8 cellular contexts compared by ENCODE assay signal in genomic region chr1:110338200-110339039, GRCh38. TPM values are rescaled to one million over a fixed set of nuclear protein-coding genes. Genes with fewer than 3 reads are reported as not detected.
DNase-seq lines count a peak whose midpoint lies in the region; ATAC-seq and TF ChIP-seq lines count a peak whose summit lies in the region.

No MANE protein-coding gene starts in this region.

- intact Hi-C loops in adrenal gland (cut with DNase I) (no loop called here), vagina (cut with DNase I) (no loop called here)

- in situ Hi-C loops in GM13976 (cut with MboI; ENCODE audit: low sequenced_read_pairs, unreplicated experiment): no loop called here

- H3K27me3 ChIP-seq in adrenal gland (no peaks in the 10 kb centered on the region), right atrium auricular region (no peaks in the 10 kb centered on the region), vagina (no peaks in the 10 kb centered on the region)

- peak overlapping the region; percentile 46 to 73 (median 64) for H3K4me3 ChIP-seq in adrenal gland
- peak overlapping the region; percentile 63 to 97 for H3K4me3 ChIP-seq in right atrium auricular region
- H3K4me3 ChIP-seq in vagina: peak overlapping the region; percentile 67 to 84

- peaks cover 35 to 49% of the 10 kb centered on the region in 2 donors for H3K4me1 ChIP-seq in adrenal gland (replicated peaks in 1 of 2)
- peaks cover 0 to 52% of the 10 kb centered on the region in 2 donors for H3K4me1 ChIP-seq in right atrium auricular region
- peaks cover 48% of the 10 kb centered on the region for H3K4me1 ChIP-seq in vagina

- TF ChIP-seq CTCF in GM13976 (IDR thresholded peaks at IDR 0.05; ENCODE audit: borderline replicate concordance, control extremely low read depth, extremely low read depth, insufficient read depth, missing control alignments) (peak; percentile 52), adrenal gland (IDR thresholded peaks at IDR 0.05) (peak; percentile 40 to 88 (median 70)), right atrium auricular region (IDR thresholded peaks at IDR 0.05) (peak; percentile 37 to 67), vagina (IDR thresholded peaks at IDR 0.05) (peak in 2 of 3 experiments; percentile 61 to 66)

- ATAC-seq in HG02840 (IDR thresholded peaks at IDR 0.05; ENCODE audit: low FRiP score, unreplicated experiment): peak; percentile 66

- TF ChIP-seq POLR2A in adrenal gland (IDR thresholded peaks at IDR 0.05): peak; percentile 51 to 91
- TF ChIP-seq POLR2A in vagina (IDR thresholded peaks at IDR 0.05): peak; percentile 23 to 42

- peak; percentile 92 for DNase-seq in GM13976 (ENCODE audit: low spot score)
- peak; percentile 100 for DNase-seq in NCI-H1436 (lab: John Stamatoyannopoulos, UW)
- DNase-seq in SW 1271 (lab: John Stamatoyannopoulos, UW): peak; percentile 99 to 100
- peak; percentile 95 to 99 (median 97) for DNase-seq in adrenal gland
- DNase-seq in right atrium auricular region (ENCODE audit: low spot score): peak; percentile 89
- DNase-seq in pulmonary artery endothelial cell (ENCODE audit: low read depth, low spot score): peak; percentile 100
- DNase-seq in vagina (ENCODE audit: extremely low spot score in 2 of 2): peak in 1 of 2 donors; percentile 100

- WGBS in adrenal gland, 4 donors: 0 to 1% (median 0%) methylated on average over 22 to 80 of the region's 80 CpGs

- H3K9me3 ChIP-seq in adrenal gland (replicated peaks in 1 of 3) (no peaks in the 10 kb centered on the region), right atrium auricular region (no peaks in the 10 kb centered on the region), vagina (no peaks in the 10 kb centered on the region)

- H3K36me3 ChIP-seq in adrenal gland (replicated peaks in 1 of 2) (peaks cover 0 to 15% of the 10 kb centered on the region in 2 donors), right atrium auricular region (peaks cover 29% of the 10 kb centered on the region), vagina (peaks cover 0 to 15% of the 10 kb centered on the region in 2 donors)

- H3K27ac ChIP-seq in adrenal gland (peak overlapping the region; percentile 98 to 100 (median 99)), right atrium auricular region (peak overlapping the region; percentile 98), vagina (peak overlapping the region; percentile 98)

RNA-seq across cellular contexts. Expression of gene RBM15, which starts 0.8 kb away (rescaled TPM):
- total RNA-seq in adrenal gland: 10 to 100 TPM; 18.2 to 35.1 (median 22.9) TPM
- polyA plus RNA-seq in adrenal gland: 1 to 10 TPM; 2.3 to 9.9 (median 4.4) TPM
- total RNA-seq in right atrium auricular region: 10 to 100 TPM; 16.5 to 17.0 TPM
- total RNA-seq in pulmonary artery endothelial cell: 41.4 and 56.3 TPM in 2 replicates
- 36.6 TPM for total RNA-seq in vagina

RNA-seq across cellular contexts. Expression of gene SLC16A4, which starts 52.4 kb away (rescaled TPM):
- 10 to 100 TPM in 3 of 8 donors, 1 to 10 TPM in 5; 4.1 to 15.7 (median 7.2) TPM for total RNA-seq in adrenal gland
- 1 to 10 TPM; 2.8 to 4.7 (median 3.2) TPM for polyA plus RNA-seq in adrenal gland
- total RNA-seq in right atrium auricular region: 1 to 10 TPM; 4.7 to 8.9 TPM
- 15.3 and 19.4 TPM in 2 replicates for total RNA-seq in pulmonary artery endothelial cell
- total RNA-seq in vagina: 6.4 TPM
